1 cellular context compared by ENCODE assay signal in genomic region chr4:110638347-110638746, GRCh38.
TF ChIP-seq lines count a peak whose summit lies in the region.

No MANE protein-coding gene starts in this region.

TF ChIP-seq in H1, 55 proteins besides CTCF, POLR2A, EP300 and RAD21:
- no peak for TF ChIP-seq RFX5 (IDR thresholded peaks at IDR 0.05; ENCODE audit: borderline replicate concordance, low read depth, low read length)
- peak; percentile 19 for TF ChIP-seq EZH2 (IDR thresholded peaks at IDR 0.05; ENCODE audit: low read depth, low read length, severe bottlenecking)
